ENCODE assay signal across 21 cellular contexts in the genomic region with DNA sequence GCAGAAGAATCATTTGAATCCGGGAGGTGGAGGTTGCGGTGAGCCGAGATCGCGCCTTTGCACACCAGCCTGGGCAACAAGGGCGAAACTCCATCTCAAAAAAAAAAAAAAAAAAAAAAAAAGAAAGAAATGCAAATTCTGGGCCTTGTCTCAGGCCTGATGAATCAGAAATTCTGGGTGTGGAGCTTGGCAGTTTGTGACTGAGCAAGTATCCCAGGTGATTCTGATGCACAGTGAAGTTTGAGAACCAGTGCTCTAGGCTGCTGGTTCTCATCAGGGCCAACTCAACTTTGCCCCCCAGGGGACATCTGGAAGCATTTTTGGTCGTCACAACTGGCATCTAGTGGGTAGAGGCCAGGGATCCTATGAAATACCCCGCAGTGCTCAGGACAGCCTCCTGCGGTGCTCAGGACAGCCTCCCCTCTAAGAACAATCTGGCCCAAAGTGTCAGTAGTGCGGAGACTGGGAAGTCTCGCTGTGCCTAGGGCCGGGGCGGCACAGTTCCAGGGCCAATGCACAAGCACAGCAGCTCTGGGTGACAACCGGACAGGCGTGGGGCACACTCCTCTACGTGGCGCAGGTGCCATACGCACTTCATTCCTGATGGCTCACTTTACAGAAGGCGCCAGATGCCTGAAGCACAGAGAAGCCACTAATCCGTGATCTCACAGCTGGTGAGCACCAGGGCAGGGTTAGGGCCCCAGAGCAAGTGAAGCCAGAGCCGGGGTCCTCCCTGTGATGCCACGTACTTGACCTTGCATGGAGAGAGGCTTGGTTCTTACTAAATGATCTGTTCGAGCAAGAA. TPM values are rescaled to one million over a fixed set of nuclear protein-coding genes. Genes with fewer than 3 reads are reported as not detected.
DNase-seq lines count a peak whose midpoint lies in the region; ATAC-seq lines count a peak whose summit lies in the region.
"Had no signal": no experiment of that assay in that cellular context is flagged by ENCODE, and none has a peak within 500 bp of the region (broad histone marks: within the 10 kb centered on the region; RNA-seq: fewer than 3 reads in every experiment).

No MANE protein-coding gene starts in this region.

- POLR2A ChIA-PET in naive thymus-derived CD4-positive, alpha-beta T cell (lab: Charles Lee): interaction anchor here (1.2 to 1.6 kb wide), 2 partner anchors 10 to 133 kb away, joined by 4 read pairs; no protein-coding TSS in a partner anchor

- H3K27ac ChIP-seq in naive thymus-derived CD4-positive, alpha-beta T cell (ENCODE audit: low read depth, low read length): no peak overlapping the region
- H3K27ac ChIP-seq: brain microvascular endothelial cell, lower lobe of right lung had no signal

- DNase-seq in NCI-H1436 (lab: John Stamatoyannopoulos, UW) (peak; percentile 63), NCI-H1436 treated with DMSO at 0.1 percent for 48 hours (lab: John Stamatoyannopoulos, UW) (no peak), NCI-H1694 (lab: John Stamatoyannopoulos, UW) (peak; percentile 45), T-helper 17 cell (no peak), RKO (ENCODE audit: low spot score) (no peak), iPS-NIHi11 (ENCODE audit: low spot score) (no peak)
- no peak for DNase-seq in naive thymus-derived CD4-positive, alpha-beta T cell
- DNase-seq: activated CD4-positive, alpha-beta T cell treated with anti-CD3 and anti-CD28 coated beads for 36 hours; brain microvascular endothelial cell; erythroblast; GF-D8; H9; lower lobe of right lung; NCI-H2029; NK-92 treated with Interleukin-12 subunit alpha and Interleukin-12 subunit beta, amount 100 ng/mL, for 24 hours; Right ventricle myocardium superior; stimulated activated CD4-positive, alpha-beta T cell treated with anti-CD3 and anti-CD28 coated beads, Interleukin-15, amount 100 ng/mL, for 24 hours had no signal

- no peaks in the 10 kb centered on the region for H3K9me3 Mint-ChIP-seq in naive thymus-derived CD4-positive, alpha-beta T cell
- H3K9me3 Mint-ChIP-seq: activated naive CD4-positive, alpha-beta T cell treated with anti-CD3 and anti-CD28 coated beads, Interleukin-2, amount 50 U/mL, for 24 hours; dendritic cell treated with granulocyte-macrophage colony-stimulating factor and Interleukin-4, amounts not matched to agents 40 ng/mL and 50 ng/mL, for 4 days; H9; natural killer cell treated with Interleukin-12 subunit alpha and Interleukin-12 subunit beta and Interleukin-15 and Interleukin-18, amount 100 ng/mL, for 72 hours had no signal

- intact Hi-C loops in naive thymus-derived CD4-positive, alpha-beta T cell (cut with micrococcal nuclease): no loop called here

- H3K4me3 ChIP-seq in naive thymus-derived CD4-positive, alpha-beta T cell (ENCODE audit: low read length): no peak overlapping the region
- H3K4me3 ChIP-seq: lower lobe of right lung had no signal

- H3K4me1 Mint-ChIP-seq in T-helper 17 cell: peaks cover 43% of the 10 kb centered on the region
- H3K4me1 Mint-ChIP-seq in naive thymus-derived CD4-positive, alpha-beta T cell: peaks cover 32 to 82% (median 71%) of the 10 kb centered on the region in 7 donors

- H3K36me3 Mint-ChIP-seq in T-helper 17 cell (ENCODE audit: low read depth): no peaks in the 10 kb centered on the region
- H3K36me3 Mint-ChIP-seq in naive thymus-derived CD4-positive, alpha-beta T cell: no peaks in the 10 kb centered on the region
- H3K36me3 Mint-ChIP-seq: activated naive CD4-positive, alpha-beta T cell treated with anti-CD3 and anti-CD28 coated beads, Interleukin-2, amount 50 U/mL, for 24 hours; natural killer cell treated with Interleukin-12 subunit alpha and Interleukin-12 subunit beta and Interleukin-15 and Interleukin-18, amount 100 ng/mL, for 72 hours had no signal

- no peaks in the 10 kb centered on the region for H3K9me3 ChIP-seq in T-helper 17 cell (ENCODE audit: control insufficient read depth, low read length, poor library complexity, severe bottlenecking)
- H3K9me3 ChIP-seq in naive thymus-derived CD4-positive, alpha-beta T cell (ENCODE audit: control insufficient read depth in 2 of 3, low read length in 3 of 3): no peaks in the 10 kb centered on the region
- H3K9me3 ChIP-seq: lower lobe of right lung had no signal

- H3K36me3 ChIP-seq in naive thymus-derived CD4-positive, alpha-beta T cell (ENCODE audit: control insufficient read depth in 2 of 3, insufficient read depth in 3 of 3, low read length in 3 of 3): no peaks in the 10 kb centered on the region
- H3K36me3 ChIP-seq: brain microvascular endothelial cell, lower lobe of right lung had no signal

- H3K27ac Mint-ChIP-seq in T-helper 17 cell: peak overlapping the region; percentile 27
- peak overlapping the region in 8 of 9 donors; percentile 5 to 99 (median 95) for H3K27ac Mint-ChIP-seq in naive thymus-derived CD4-positive, alpha-beta T cell
- H3K27ac Mint-ChIP-seq: activated CD4-positive, alpha-beta T cell treated with anti-CD3 and anti-CD28 coated beads for 36 hours; dendritic cell treated with granulocyte-macrophage colony-stimulating factor and Interleukin-4, amounts not matched to agents 40 ng/mL and 50 ng/mL, for 4 days had no signal

- no peaks in the 10 kb centered on the region for H3K27me3 ChIP-seq in naive thymus-derived CD4-positive, alpha-beta T cell (ENCODE audit: control insufficient read depth in 2 of 2, insufficient read depth in 2 of 2, low read length in 2 of 2)
- H3K27me3 ChIP-seq: brain microvascular endothelial cell had no signal

- ATAC-seq in T-helper 17 cell (no peak), GM18517 (IDR thresholded peaks at IDR 0.05; ENCODE audit: unreplicated experiment) (no peak)
- ATAC-seq in naive thymus-derived CD4-positive, alpha-beta T cell: no peak
- ATAC-seq: activated CD4-positive, alpha-beta T cell treated with anti-CD3 and anti-CD28 coated beads for 36 hours; lower lobe of right lung; natural killer cell treated with Interleukin-12 subunit alpha and Interleukin-12 subunit beta and Interleukin-15 and Interleukin-18, amount 100 ng/mL, for 72 hours had no signal

- no peaks in the 10 kb centered on the region for H3K27me3 Mint-ChIP-seq in T-helper 17 cell
- H3K27me3 Mint-ChIP-seq in naive thymus-derived CD4-positive, alpha-beta T cell: no peaks in the 10 kb centered on the region
- H3K27me3 Mint-ChIP-seq: activated CD4-positive, alpha-beta T cell treated with anti-CD3 and anti-CD28 coated beads for 36 hours; activated naive CD4-positive, alpha-beta T cell treated with anti-CD3 and anti-CD28 coated beads, Interleukin-2, amount 50 U/mL, for 24 hours had no signal

- H3K4me3 Mint-ChIP-seq in T-helper 17 cell: no peak overlapping the region
- H3K4me3 Mint-ChIP-seq in naive thymus-derived CD4-positive, alpha-beta T cell: peak overlapping the region in 1 of 10 donors; percentile 8
- H3K4me3 Mint-ChIP-seq: activated CD4-positive, alpha-beta T cell treated with anti-CD3 and anti-CD28 coated beads for 36 hours; activated naive CD4-positive, alpha-beta T cell treated with anti-CD3 and anti-CD28 coated beads, Interleukin-2, amount 50 U/mL, for 24 hours; dendritic cell treated with granulocyte-macrophage colony-stimulating factor and Interleukin-4, amounts not matched to agents 40 ng/mL and 50 ng/mL, for 4 days; H9; natural killer cell treated with Interleukin-12 subunit alpha and Interleukin-12 subunit beta and Interleukin-15 and Interleukin-18, amount 100 ng/mL, for 72 hours had no signal

- CTCF ChIA-PET in naive thymus-derived CD4-positive, alpha-beta T cell (lab: Charles Lee): interaction anchor here (0.6 kb wide), 1 partner anchor 13 kb away, joined by 5 read pairs; no protein-coding TSS in a partner anchor

- H3K4me1 ChIP-seq in naive thymus-derived CD4-positive, alpha-beta T cell (ENCODE audit: control insufficient read depth in 2 of 2, insufficient read depth in 2 of 2, low read length in 2 of 2): peaks cover 30 to 46% of the 10 kb centered on the region in 2 donors

RNA-seq across cellular contexts. Expression of a gene that starts 55.8 kb away (rescaled TPM):
- total RNA-seq in T-helper 17 cell: 1 to 10 TPM; 1.4 TPM
- total RNA-seq in naive thymus-derived CD4-positive, alpha-beta T cell: 10 to 100 TPM in 2 of 5 experiments, 1 to 10 TPM in 3; 6.1 to 14.1 (median 8.4) TPM
- 1 to 10 TPM in 1 of 2 donors, under 1 TPM in 1; 0.64 to 2.5 TPM for polyA plus RNA-seq in naive thymus-derived CD4-positive, alpha-beta T cell

Comparison
In these comparisons a context has a peak if more than half of its experiments do, and no peak if none do; other contexts are left out.
1. DNase-seq: peak in NCI-H1436 (single experiment) and NCI-H1694 (single experiment); none in NCI-H1436 treated with DMSO at 0.1 percent for 48 hours (single experiment), T-helper 17 cell (0 of 3), naive thymus-derived CD4-positive, alpha-beta T cell (0 of 9), RKO (single experiment) and iPS-NIHi11 (single experiment).